Comparison of ENCODE assay signal across 16 cellular contexts in genomic region chr1:230798491-230798890, GRCh38. TPM values are rescaled to one million over a fixed set of nuclear protein-coding genes. Genes with fewer than 3 reads are reported as not detected.
DNase-seq lines count a peak whose midpoint lies in the region; ATAC-seq and TF ChIP-seq lines count a peak whose summit lies in the region.
"Had no signal": no experiment of that assay in that cellular context is flagged by ENCODE, and none has a peak within 500 bp of the region (broad histone marks: within the 10 kb centered on the region; RNA-seq: fewer than 3 reads in every experiment).

No MANE protein-coding gene starts in this region.

- no peak overlapping the region for H2BK15ac ChIP-seq in mesenchymal stem cell (ENCODE audit: low read depth, poor library complexity, severe bottlenecking)

- H3K23ac ChIP-seq in mesenchymal stem cell (ENCODE audit: low read length in 2 of 2): no peak overlapping the region

- no peak overlapping the region for H3K4ac ChIP-seq in mesenchymal stem cell (ENCODE audit: low read depth in 1 of 2, low read length in 2 of 2)

- no peak overlapping the region for H3K4me2 ChIP-seq in mesenchymal stem cell (ENCODE audit: low read length, poor library complexity, severe bottlenecking)
- H3K4me2 ChIP-seq: PC-9 had no signal

- H3K4me1 ChIP-seq in mesenchymal stem cell (ENCODE audit: control insufficient read depth, insufficient read depth, low read depth, low read length) (no peaks in the 10 kb centered on the region), aorta (ENCODE audit: control insufficient read depth in 1 of 2, insufficient read depth in 2 of 2, low read length in 2 of 2) (no peaks in the 10 kb centered on the region)

- WGBS in mesenchymal stem cell: 97% methylated on average over 3 of the region's 5 CpGs
- WGBS in aorta, 2 donors: 85 to 91% methylated on average over 5 of the region's 5 CpGs

- no peaks in the 10 kb centered on the region for H3K79me1 ChIP-seq in mesenchymal stem cell (replicated peaks; ENCODE audit: low read length, poor library complexity, severe bottlenecking)

- no peak overlapping the region for H3K14ac ChIP-seq in mesenchymal stem cell (ENCODE audit: low read length in 2 of 2)

- H3K27ac ChIP-seq in dorsolateral prefrontal cortex (peak overlapping the region in 58 of 59 donors; percentile 4 to 92 (median 81)), mesenchymal stem cell (ENCODE audit: low read length, poor library complexity, severe bottlenecking) (no peak overlapping the region), aorta (ENCODE audit: low read depth in 1 of 2, low read length in 2 of 2) (no peak overlapping the region)
- H3K27ac ChIP-seq: C4-2B, PC-9 had no signal

- no peak overlapping the region for H3K18ac ChIP-seq in mesenchymal stem cell (ENCODE audit: low read depth in 1 of 2, low read length in 2 of 2)

- H4K8ac ChIP-seq in mesenchymal stem cell (ENCODE audit: low read length): no peak overlapping the region

- TF ChIP-seq CTCF in dorsolateral prefrontal cortex (IDR thresholded peaks at IDR 0.05 in 54 of 56, conservative IDR thresholded peaks at IDR 0.05 in 2 of 56; ENCODE audit: low read depth in 1 of 56, partially characterized antibody in 56 of 56) (no peak), retinal pigment epithelial cell (conservative IDR thresholded peaks at IDR 0.05; ENCODE audit: low read depth, low read length) (peak; percentile 1)

- DNase-seq in D341Med (ENCODE audit: low spot score) (peak; percentile 16), dorsolateral prefrontal cortex (no peak), mesenchymal stem cell (no peak), retinal pigment epithelial cell (ENCODE audit: low read depth) (no peak), NCI-H510A treated with DMSO at 0.1 percent for 48 hours (lab: John Stamatoyannopoulos, UW) (no peak), middle frontal gyrus (ENCODE audit: extremely low spot score, low spot score) (no peak), aorta (no peak), NCI-H2029 treated with DMSO at 0.1 percent for 48 hours (lab: John Stamatoyannopoulos, UW) (no peak)
- DNase-seq: GDM1, NCI-H1694 treated with DMSO at 0.1 percent for 48 hours, NCI-H748 treated with DMSO at 0.1 percent for 48 hours, SIG-M5 had no signal

- H3K27me3 ChIP-seq in dorsolateral prefrontal cortex: no peaks in the 10 kb centered on the region
- peaks cover 0 to 3% of the 10 kb centered on the region in 2 experiments for H3K27me3 ChIP-seq in mesenchymal stem cell (ENCODE audit: control insufficient read depth in 1 of 2, insufficient read depth in 1 of 2, low read length in 2 of 2)
- H3K27me3 ChIP-seq in aorta (ENCODE audit: control insufficient read depth in 1 of 2, insufficient read depth in 2 of 2, low read length in 1 of 2): no peaks in the 10 kb centered on the region

- ATAC-seq in aorta (ENCODE audit: low FRiP score): no peak

- no peak overlapping the region for H2AFZ ChIP-seq in mesenchymal stem cell (ENCODE audit: low read depth, low read length)
- H2AFZ ChIP-seq: PC-9 had no signal

- peak overlapping the region; percentile 13 for H2AK5ac ChIP-seq in mesenchymal stem cell (ENCODE audit: low read length, severe bottlenecking)

- H4K91ac ChIP-seq in mesenchymal stem cell (ENCODE audit: low read length): no peak overlapping the region

- peak overlapping the region in 1 of 2 experiments; percentile 2 for H2BK12ac ChIP-seq in mesenchymal stem cell (ENCODE audit: low read length in 2 of 2)

- no peak overlapping the region for H3K4me3 ChIP-seq in dorsolateral prefrontal cortex
- H3K4me3 ChIP-seq in mesenchymal stem cell (ENCODE audit: insufficient read depth in 1 of 2, low read depth in 1 of 2, low read length in 2 of 2): no peak overlapping the region
- H3K4me3 ChIP-seq in retinal pigment epithelial cell (ENCODE audit: low read length): no peak overlapping the region
- no peak overlapping the region for H3K4me3 ChIP-seq in aorta (ENCODE audit: low read length in 2 of 2)
- H3K4me3 ChIP-seq: PC-9 had no signal

- H3K36me3 ChIP-seq in mesenchymal stem cell (ENCODE audit: control insufficient read depth in 1 of 2, insufficient read depth in 2 of 2, low read depth in 1 of 2, low read length in 2 of 2): no peaks in the 10 kb centered on the region
- H3K36me3 ChIP-seq in aorta (ENCODE audit: control insufficient read depth in 1 of 2, insufficient read depth in 2 of 2, low read length in 1 of 2): no peaks in the 10 kb centered on the region

- intact Hi-C loops in dorsolateral prefrontal cortex (cut with DNase I): loop anchor here (2.0 to 5.0 kb wide), 3 partner anchors 118 to 414 kb away; partner anchors contain the start of genes ARV1 (in 1 of the 2) and TTC13 (in 1 of the 2)
- intact Hi-C loops in aorta (cut with DNase I): loop anchor here (1.0 to 5.0 kb wide), 3 partner anchors 119 to 412 kb away; partner anchors contain the start of genes ARV1 (in 1 of the 2) and TTC13 (in 1 of the 2)

- no peak overlapping the region for H2BK120ac ChIP-seq in mesenchymal stem cell (ENCODE audit: low read depth, low read length)

- no peaks in the 10 kb centered on the region for H3K9me3 ChIP-seq in mesenchymal stem cell (ENCODE audit: control insufficient read depth, low read length)
- H3K9me3 ChIP-seq in aorta (ENCODE audit: control insufficient read depth, low read length): no peaks in the 10 kb centered on the region

- no peak overlapping the region for H2BK5ac ChIP-seq in mesenchymal stem cell (ENCODE audit: low read depth, low read length, poor library complexity, severe bottlenecking)

- no peak overlapping the region for H3K9ac ChIP-seq in mesenchymal stem cell (ENCODE audit: low read length)

RNA-seq across cellular contexts. Expression of gene CAPN9, which starts 51.3 kb away (rescaled TPM):
- 1 to 10 TPM in 71 of 120 experiments, under 1 TPM in 43, not detected in 6; 0.22 to 5.4 (median 1.3) TPM for total RNA-seq in dorsolateral prefrontal cortex
- polyA plus RNA-seq in mesenchymal stem cell (2013, experiment 1 of 2): 0.21 TPM
- 0.12 TPM for polyA plus RNA-seq in mesenchymal stem cell (2013, experiment 2 of 2)
- not detected for total RNA-seq in aorta
- polyA plus RNA-seq in aorta: 1 to 10 TPM in 1 of 2 donors, under 1 TPM in 1; 0.46 to 6.0 TPM
- total RNA-seq: A172, MCF 10A, PC-9 had no signal

Comparison
In these comparisons a context has a peak if more than half of its experiments do, and no peak if none do; other contexts are left out.
1. H3K27ac ChIP-seq: peak in dorsolateral prefrontal cortex (58 of 59); none in mesenchymal stem cell (single experiment) and aorta (0 of 2).